Comparison of ENCODE assay signal across 15 cellular contexts in genomic region chr6:150267686-150268561, GRCh38.
DNase-seq lines count a peak whose midpoint lies in the region; ATAC-seq and TF ChIP-seq lines count a peak whose summit lies in the region.
"Had no signal": no experiment of that assay in that cellular context is flagged by ENCODE, and none has a peak within 500 bp of the region (broad histone marks: within the 10 kb centered on the region; RNA-seq: fewer than 3 reads in every experiment).

No MANE protein-coding gene starts in this region.

- H3K36me3 ChIP-seq in upper lobe of left lung, result no peaks in the 10 kb centered on the region
- H3K36me3 ChIP-seq in SJCRH30, result no peaks in the 10 kb centered on the region
- no peaks in the 10 kb centered on the region for H3K36me3 ChIP-seq in colonic mucosa
- H3K36me3 ChIP-seq: spleen had no signal

- peak in 1 of 4 donors; percentile 11 for TF ChIP-seq EP300 in upper lobe of left lung (IDR thresholded peaks at IDR 0.05)

- ATAC-seq in foreskin keratinocyte (peak; percentile 33), upper lobe of left lung (ENCODE audit: low FRiP score in 2 of 2) (peak; percentile 44 to 51), HG03457 (IDR thresholded peaks at IDR 0.05; ENCODE audit: unreplicated experiment) (no peak)
- ATAC-seq: Right ventricle myocardium inferior had no signal

- peak; percentile 52 for TF ChIP-seq CTCF in foreskin keratinocyte (conservative IDR thresholded peaks at IDR 0.05)
- TF ChIP-seq CTCF in upper lobe of left lung (IDR thresholded peaks at IDR 0.05), result no peak
- no peak for TF ChIP-seq CTCF in colonic mucosa (IDR thresholded peaks at IDR 0.05)

- H3K9ac ChIP-seq in colonic mucosa (ENCODE audit: low read depth in 2 of 2, low read length in 2 of 2), result no peak overlapping the region
- H3K9ac ChIP-seq: KMS-11 had no signal

- H3K4me3 ChIP-seq in upper lobe of left lung (no peak overlapping the region), SJCRH30 (no peak overlapping the region), colonic mucosa (no peak overlapping the region)
- H3K4me3 ChIP-seq: spleen had no signal

- DNase-seq in NCI-H2171 treated with DMSO at 0.1 percent for 48 hours (lab: John Stamatoyannopoulos, UW) (peak; percentile 64), NCI-H2171 (lab: John Stamatoyannopoulos, UW) (no peak), amniotic epithelial cell (ENCODE audit: low read depth) (peak; percentile 65), foreskin keratinocyte (peak; percentile 75 to 94), upper lobe of left lung (peak in 1 of 2 donors; percentile 35), SJCRH30 (no peak), colonic mucosa (no peak)
- DNase-seq: activated gamma-delta T cell treated with Interleukin-2 at 50 U/mL for 16 hours; hypothalamus; spleen; stimulated activated CD8-positive, alpha-beta memory T cell treated with anti-CD3 and anti-CD28 coated beads, Interleukin-4, amount 100 ng/mL, for 48 hours had no signal

- H3K27me3 ChIP-seq in foreskin keratinocyte (no peaks in the 10 kb centered on the region), upper lobe of left lung (no peaks in the 10 kb centered on the region), SJCRH30 (no peaks in the 10 kb centered on the region), colonic mucosa (no peaks in the 10 kb centered on the region)
- H3K27me3 ChIP-seq: spleen had no signal

- peak overlapping the region; percentile 83 for H3K27ac ChIP-seq in foreskin keratinocyte
- H3K27ac ChIP-seq in upper lobe of left lung, result no peak overlapping the region
- H3K27ac ChIP-seq in SJCRH30, result no peak overlapping the region
- no peak overlapping the region for H3K27ac ChIP-seq in colonic mucosa
- H3K27ac ChIP-seq: 22Rv1, KMS-11, spleen had no signal

- no peaks in the 10 kb centered on the region for H3K9me3 ChIP-seq in upper lobe of left lung
- no peaks in the 10 kb centered on the region for H3K9me3 ChIP-seq in SJCRH30 (replicated peaks)
- no peaks in the 10 kb centered on the region for H3K9me3 ChIP-seq in colonic mucosa

- H3K4me1 ChIP-seq in foreskin keratinocyte (peaks cover 57% of the 10 kb centered on the region), upper lobe of left lung (no peaks in the 10 kb centered on the region), SJCRH30 (peaks cover 18% of the 10 kb centered on the region), colonic mucosa (no peaks in the 10 kb centered on the region)
- H3K4me1 ChIP-seq: spleen had no signal

- 79 to 86% methylated on average over 11 of the region's 11 CpGs for WGBS in upper lobe of left lung, 2 donors

- intact Hi-C loops in colonic mucosa (cut with DNase I), result no loop called here

- no peak for TF ChIP-seq POLR2A in upper lobe of left lung (IDR thresholded peaks at IDR 0.05)

Comparison
In these comparisons a context has a peak if more than half of its experiments do, and no peak if none do; other contexts are left out.
1. DNase-seq: peak in NCI-H2171 treated with DMSO at 0.1 percent for 48 hours (single experiment), amniotic epithelial cell (single experiment) and foreskin keratinocyte (2 of 2); none in NCI-H2171 (single experiment), SJCRH30 (0 of 2) and colonic mucosa (single experiment).